Comparison of ENCODE assay signal across 8 cellular contexts in the genomic region with DNA sequence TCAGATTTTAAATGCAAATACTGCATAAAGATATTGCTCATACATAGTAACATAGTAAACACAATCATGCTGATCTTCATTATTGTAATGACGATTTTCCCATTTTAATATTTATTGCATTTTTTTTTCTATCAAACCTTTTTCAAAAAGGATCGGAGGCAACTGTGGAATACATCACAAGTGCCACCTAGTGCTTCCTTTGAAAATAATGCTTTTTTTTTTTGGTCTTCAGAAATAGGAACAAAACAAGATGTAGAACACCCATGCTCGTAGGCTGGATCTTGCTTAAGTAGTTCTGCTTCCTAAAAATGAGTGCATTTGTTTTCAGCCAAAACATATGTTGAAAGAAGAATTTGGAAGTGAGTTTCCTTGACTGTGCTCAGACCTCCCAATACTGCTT. TPM values are rescaled to one million over a fixed set of nuclear protein-coding genes. Genes with fewer than 3 reads are reported as not detected.
A peak's percentile ranks its signal among the peaks of the same experiment; 100 is the strongest.
DNase-seq lines count a peak whose midpoint lies in the region; ATAC-seq and TF ChIP-seq lines count a peak whose summit lies in the region.

No MANE protein-coding gene starts in this region.

- H3K27ac ChIP-seq in gastroesophageal sphincter (no peak overlapping the region), thyroid gland (no peak overlapping the region)

- WGBS in gastroesophageal sphincter (ENCODE audit: low coverage in 1 of 2), 2 donors: 8 to 18% methylated on average over 3 of the region's 3 CpGs
- WGBS in thyroid gland, 2 donors: 20 to 28% methylated on average over 3 of the region's 3 CpGs

- H3K4me3 ChIP-seq in gastroesophageal sphincter: no peak overlapping the region
- no peak overlapping the region for H3K4me3 ChIP-seq in thyroid gland (replicated peaks in 1 of 3)

- ATAC-seq in gastroesophageal sphincter (no peak), HG03378 (IDR thresholded peaks at IDR 0.05; ENCODE audit: unreplicated experiment) (no peak)

- H3K27me3 ChIP-seq in gastroesophageal sphincter (no peaks in the 10 kb centered on the region), thyroid gland (no peaks in the 10 kb centered on the region)

- no peak for TF ChIP-seq EP300 in gastroesophageal sphincter (IDR thresholded peaks at IDR 0.05)

- H3K4me1 ChIP-seq in gastroesophageal sphincter (no peaks in the 10 kb centered on the region), thyroid gland (no peaks in the 10 kb centered on the region)

- no peak for TF ChIP-seq POLR2A in gastroesophageal sphincter (IDR thresholded peaks at IDR 0.05)
- no peak for TF ChIP-seq POLR2A in thyroid gland (IDR thresholded peaks at IDR 0.05)

- H3K36me3 ChIP-seq in gastroesophageal sphincter: no peaks in the 10 kb centered on the region
- no peaks in the 10 kb centered on the region for H3K36me3 ChIP-seq in thyroid gland

- TF ChIP-seq CTCF in gastroesophageal sphincter (IDR thresholded peaks at IDR 0.05): peak in 3 of 4 experiments; percentile 45 to 49 (median 48)
- TF ChIP-seq CTCF in thyroid gland (IDR thresholded peaks at IDR 0.05): peak in 4 of 6 experiments; percentile 24 to 64 (median 51)

- DNase-seq in NCI-H446 treated with DMSO at 0.1 percent for 48 hours (lab: John Stamatoyannopoulos, UW) (peak; percentile 5), NCI-H446 (lab: John Stamatoyannopoulos, UW) (no peak), RKO (ENCODE audit: low spot score) (peak; percentile 34), thyroid gland (no peak), D341Med (ENCODE audit: low spot score) (no peak)
- DNase-seq in activated effector memory CD4-positive, alpha-beta T cell treated with anti-CD3 and anti-CD28 coated beads, Interleukin-2, amount 50 U/mL, for 16 hours: no peak

- H3K9me3 ChIP-seq in gastroesophageal sphincter: no peaks in the 10 kb centered on the region
- no peaks in the 10 kb centered on the region for H3K9me3 ChIP-seq in thyroid gland

- intact Hi-C loops in thyroid gland (cut with DNase I): no loop called here

RNA-seq across cellular contexts. Expression of a gene that starts 35.7 kb away (rescaled TPM):
- total RNA-seq in gastroesophageal sphincter (10 to 100 TPM; 18.0 to 45.9 (median 32.2) TPM), thyroid gland (10 to 100 TPM in 2 of 4 donors, 1 to 10 TPM in 2; 7.1 to 10.9 (median 10.2) TPM)

Comparison
In these comparisons a context has a peak if more than half of its experiments do, and no peak if none do; other contexts are left out.
1. DNase-seq: peak in NCI-H446 treated with DMSO at 0.1 percent for 48 hours (single experiment) and RKO (single experiment); none in NCI-H446 (0 of 2), thyroid gland (0 of 2), activated effector memory CD4-positive, alpha-beta T cell treated with anti-CD3 and anti-CD28 coated beads, Interleukin-2, amount 50 U/mL, for 16 hours (single experiment) and D341Med (single experiment).